ENCODE assay signal across 8 cellular contexts in the genomic region with DNA sequence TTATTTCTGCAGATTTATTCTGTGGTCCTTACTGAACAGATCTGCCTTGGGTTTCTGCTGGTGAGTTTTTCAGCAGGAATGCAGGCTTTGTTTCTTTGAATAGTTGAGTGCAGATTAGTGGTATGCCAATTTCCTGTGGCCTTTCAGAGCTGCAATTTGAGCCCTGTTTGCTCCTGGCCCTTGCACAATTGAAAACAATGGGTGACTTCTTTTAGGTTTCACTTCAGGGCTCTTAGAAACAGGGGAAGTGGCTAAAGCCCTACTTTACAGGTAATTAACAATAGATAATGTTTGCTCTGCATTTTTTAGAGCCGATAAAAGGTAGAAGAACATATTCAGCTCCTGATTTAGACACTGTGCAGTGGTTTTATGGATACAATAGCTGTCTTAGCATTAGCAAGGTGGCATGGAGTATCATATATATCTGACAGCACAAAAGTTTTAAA. TPM values are rescaled to one million over a fixed set of nuclear protein-coding genes. Genes with fewer than 3 reads are reported as not detected.
DNase-seq lines count a peak whose midpoint lies in the region; ATAC-seq and TF ChIP-seq lines count a peak whose summit lies in the region.

No MANE protein-coding gene starts in this region.

- H3K79me2 ChIP-seq in ACC112 (ENCODE audit: control insufficient read depth, insufficient read depth, low read length, unreplicated experiment): no peaks in the 10 kb centered on the region

- H3K27ac ChIP-seq in ACC112 (ENCODE audit: low read depth, low read length): peak overlapping the region; percentile 69
- peak overlapping the region in 7 of 8 donors; percentile 47 to 66 (median 52) for H3K27ac ChIP-seq in spleen

- peaks cover 38% of the 10 kb centered on the region for H3K4me1 ChIP-seq in ACC112 (ENCODE audit: control insufficient read depth, insufficient read depth, low read length, unreplicated experiment)
- peaks cover 6 to 65% (median 29%) of the 10 kb centered on the region in 6 donors for H3K4me1 ChIP-seq in spleen

- no peak for TF ChIP-seq CTCF in activated B cell treated with CpG ODN at 0.5 μM for 24 hours (IDR thresholded peaks at IDR 0.05)
- TF ChIP-seq CTCF in spleen (IDR thresholded peaks at IDR 0.05 in 8 of 11, conservative IDR thresholded peaks at IDR 0.05 in 3 of 11): no peak

- TF ChIP-seq POLR2A in spleen (IDR thresholded peaks at IDR 0.05): no peak

- H3K27me3 ChIP-seq in ACC112 (ENCODE audit: insufficient read depth, low read length): no peaks in the 10 kb centered on the region
- H3K27me3 ChIP-seq in spleen (replicated peaks in 1 of 7): no peaks in the 10 kb centered on the region

- no peaks in the 10 kb centered on the region for H3K9me3 ChIP-seq in spleen

- 14 to 45% (median 24%) methylated on average over 1 of the region's 1 CpG for WGBS in spleen, 5 donors

- POLR2A ChIA-PET in activated B cell treated with CpG ODN at 0.5 μM for 24 hours (lab: Charles Lee): interaction anchor here (0.7 kb wide), 2 partner anchors 26 to 34 kb away, joined by 3 read pairs; no protein-coding TSS in a partner anchor

- H3K36me3 ChIP-seq in ACC112 (ENCODE audit: insufficient read depth, low read length): no peaks in the 10 kb centered on the region
- H3K36me3 ChIP-seq in spleen: no peaks in the 10 kb centered on the region

- peak; percentile 75 for ATAC-seq in GM18870 (IDR thresholded peaks at IDR 0.05; ENCODE audit: unreplicated experiment)
- peak; percentile 69 for ATAC-seq in HG03095 (IDR thresholded peaks at IDR 0.05; ENCODE audit: unreplicated experiment)
- peak; percentile 42 for ATAC-seq in activated B cell treated with CpG ODN at 0.5 μM for 24 hours (ENCODE audit: low read depth)

- CTCF ChIA-PET in activated B cell treated with CpG ODN at 0.5 μM for 24 hours (lab: Charles Lee): interaction anchor here (0.6 kb wide), 1 partner anchor 1270 kb away, joined by 3 read pairs; no protein-coding TSS in a partner anchor

- peak overlapping the region; percentile 48 for H3K4me3 ChIP-seq in ACC112 (ENCODE audit: low read depth, low read length)
- no peak overlapping the region for H3K4me3 ChIP-seq in spleen

- H3K27me3 Mint-ChIP-seq in activated B cell treated with CpG ODN at 0.5 μM for 24 hours: peaks cover 2% of the 10 kb centered on the region

- H3K36me3 Mint-ChIP-seq in activated B cell treated with CpG ODN at 0.5 μM for 24 hours (ENCODE audit: low read depth): no peaks in the 10 kb centered on the region

- H2AFZ ChIP-seq in ACC112 (ENCODE audit: low read length, unreplicated experiment): peak overlapping the region; percentile 71

- H3K9me3 Mint-ChIP-seq in activated B cell treated with CpG ODN at 0.5 μM for 24 hours: no peaks in the 10 kb centered on the region

- H3K27ac Mint-ChIP-seq in activated B cell treated with CpG ODN at 0.5 μM for 24 hours: no peak overlapping the region

- H3K4me3 Mint-ChIP-seq in activated B cell treated with CpG ODN at 0.5 μM for 24 hours: peak overlapping the region; percentile 15

- intact Hi-C loops in activated B cell treated with CpG ODN at 0.5 μM for 24 hours (cut with micrococcal nuclease): loop anchor here (2.0 kb wide), 1 partner anchor 20 kb away; no protein-coding TSS in a partner anchor
- intact Hi-C loops in spleen (cut with DNase I; ENCODE audit: low total_unique reads): no loop called here

- DNase-seq in NCI-H2081 treated with DMSO at 0.1 percent for 48 hours (lab: John Stamatoyannopoulos, UW) (peak; percentile 27), activated B cell treated with CpG ODN at 0.5 μM for 24 hours (no peak), hepatic stellate cell (ENCODE audit: low spot score) (peak; percentile 72), spleen (no peak), activated gamma-delta T cell treated with Interleukin-2 at 50 U/mL for 16 hours (no peak)

- H3K4me1 Mint-ChIP-seq in activated B cell treated with CpG ODN at 0.5 μM for 24 hours: peaks cover 33% of the 10 kb centered on the region

RNA-seq across cellular contexts. Expression of gene SPRY1, which starts 21.9 kb away (rescaled TPM):
- 4.0 and 4.1 TPM in 2 replicates for total RNA-seq in activated B cell treated with CpG ODN at 0.5 μM for 24 hours
- 10 to 100 TPM; 21.0 to 71.3 (median 36.5) TPM for total RNA-seq in spleen
- polyA plus RNA-seq in spleen: 10 to 100 TPM in 2 of 3 donors, 1 to 10 TPM in 1; 7.2 to 18.3 (median 10.1) TPM

Comparison
In these comparisons a context has a peak if more than half of its experiments do, and no peak if none do; other contexts are left out.
1. DNase-seq: peak in NCI-H2081 treated with DMSO at 0.1 percent for 48 hours (single experiment) and hepatic stellate cell (single experiment); none in activated B cell treated with CpG ODN at 0.5 μM for 24 hours (single experiment), spleen (single experiment) and activated gamma-delta T cell treated with Interleukin-2 at 50 U/mL for 16 hours (single experiment).
2. Peak in every context shown above with its lines, with median percentiles within 50 percentile points of each other: ATAC-seq.